Comparison of ENCODE assay signal across 28 cellular contexts in the genomic region with DNA sequence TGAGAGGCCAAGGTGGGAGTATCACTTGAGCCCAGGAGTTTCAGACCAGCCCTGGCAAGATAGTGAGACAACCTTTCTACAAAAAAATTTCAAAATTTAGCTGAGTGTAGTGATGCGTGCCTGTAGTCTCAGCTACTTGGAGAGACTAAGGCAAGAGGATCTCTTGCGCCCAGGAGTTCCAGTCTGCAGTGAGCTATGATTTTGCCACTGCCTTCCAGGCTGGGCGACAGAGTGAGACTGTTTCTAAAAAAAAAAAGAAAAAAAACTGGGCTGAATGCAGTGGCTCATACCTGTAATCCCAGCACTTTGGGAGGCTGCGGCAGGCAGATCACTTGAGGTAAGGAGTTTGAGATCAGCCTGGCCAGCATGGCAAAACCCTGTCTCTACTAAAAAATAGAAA. TPM values are rescaled to one million over a fixed set of nuclear protein-coding genes. Genes with fewer than 3 reads are reported as not detected.
A peak's percentile ranks its signal among the peaks of the same experiment; 100 is the strongest.
DNase-seq lines count a peak whose midpoint lies in the region; ATAC-seq, FAIRE-seq and TF ChIP-seq lines count a peak whose summit lies in the region.
"Had no signal": no experiment of that assay in that cellular context is flagged by ENCODE, and none has a peak within 500 bp of the region (broad histone marks: within the 10 kb centered on the region; RNA-seq: fewer than 3 reads in every experiment).

No MANE protein-coding gene starts in this region.

- H2BK20ac ChIP-seq in H1 (ENCODE audit: low read length): no peak overlapping the region

- H3K14ac ChIP-seq in H1 (ENCODE audit: insufficient read length) (no peak overlapping the region), trophoblast cell (ENCODE audit: low read length) (no peak overlapping the region)

- H3K79me1 ChIP-seq in H1 (ENCODE audit: low read depth, low read length) (no peaks in the 10 kb centered on the region), trophoblast cell (ENCODE audit: low read length) (peaks cover 2% of the 10 kb centered on the region)

- ATAC-seq in GM19397 (IDR thresholded peaks at IDR 0.05; ENCODE audit: unreplicated experiment) (no peak), GM19463 (IDR thresholded peaks at IDR 0.05; ENCODE audit: unreplicated experiment) (no peak)
- ATAC-seq: GM12878 had no signal

- no peak overlapping the region for H3K27ac ChIP-seq in H1 (ENCODE audit: low read depth, low read length)
- no peak overlapping the region for H3K27ac ChIP-seq in trophoblast cell (ENCODE audit: low read depth, low read length)
- H3K27ac ChIP-seq in thyroid gland: peak overlapping the region; percentile 56 to 74 (median 61)
- H3K27ac ChIP-seq: BLaER1 had no signal

- no peak overlapping the region for H3K18ac ChIP-seq in H1 (ENCODE audit: extremely low read depth, low read length)
- H3K18ac ChIP-seq in trophoblast cell (ENCODE audit: low read length): no peak overlapping the region

- H4K91ac ChIP-seq in H1 (replicated peaks; ENCODE audit: insufficient read length, low read length) (no peak overlapping the region), trophoblast cell (ENCODE audit: low read depth, low read length) (no peak overlapping the region)

- H3K36me3 ChIP-seq in H1 (ENCODE audit: control insufficient read depth in 2 of 4, insufficient read depth in 4 of 4, low read length in 3 of 4) (no peaks in the 10 kb centered on the region), trophoblast cell (ENCODE audit: control insufficient read depth in 1 of 2, insufficient read depth in 2 of 2, low read length in 2 of 2) (no peaks in the 10 kb centered on the region), thyroid gland (no peaks in the 10 kb centered on the region)
- H3K36me3 ChIP-seq: BE2C, BLaER1 had no signal

- H2BK5ac ChIP-seq in H1 (ENCODE audit: low read depth, low read length) (no peak overlapping the region; the same call in 1 of the 2 replicates), trophoblast cell (ENCODE audit: low read depth, low read length, poor library complexity) (no peak overlapping the region)

- H3K4me1 Mint-ChIP-seq in chondrocyte (ENCODE audit: low read depth): no peaks in the 10 kb centered on the region
- H3K4me1 Mint-ChIP-seq: CD4-positive, alpha-beta memory T cell; CD4-positive, CD25-positive, alpha-beta regulatory T cell; CD8-positive, alpha-beta memory T cell had no signal

- H2BK120ac ChIP-seq in H1 (replicated peaks; ENCODE audit: low read depth, low read length) (no peak overlapping the region), trophoblast cell (ENCODE audit: insufficient read depth, low read length, poor library complexity) (no peak overlapping the region)

- no peak for TF ChIP-seq RAD21 in H1 (IDR thresholded peaks at IDR 0.05 in 1 of 2, conservative IDR thresholded peaks at IDR 0.05 in 1 of 2; ENCODE audit: low read depth in 2 of 2, low read length in 2 of 2)

- H3K36me3 Mint-ChIP-seq in chondrocyte (ENCODE audit: low read depth): no peaks in the 10 kb centered on the region
- H3K36me3 Mint-ChIP-seq: CD14-positive monocyte; CD4-positive, alpha-beta memory T cell; CD4-positive, CD25-positive, alpha-beta regulatory T cell; CD8-positive, alpha-beta memory T cell had no signal

- H4K8ac ChIP-seq in H1 (ENCODE audit: extremely low read depth, insufficient read depth, low read length) (no peak overlapping the region), trophoblast cell (ENCODE audit: low read depth, low read length) (no peak overlapping the region)

- H3K27ac Mint-ChIP-seq in chondrocyte (ENCODE audit: unreplicated experiment): no peak overlapping the region
- H3K27ac Mint-ChIP-seq: CD14-positive monocyte; CD4-positive, alpha-beta memory T cell; CD4-positive, CD25-positive, alpha-beta regulatory T cell; CD8-positive, alpha-beta memory T cell had no signal

- no peaks in the 10 kb centered on the region for H4K20me1 ChIP-seq in H1 (replicated peaks in 1 of 2; ENCODE audit: control insufficient read depth in 1 of 2, insufficient read depth in 2 of 2, low read length in 2 of 2)
- H4K20me1 ChIP-seq: BLaER1 had no signal

- no peaks in the 10 kb centered on the region for H3K27me3 Mint-ChIP-seq in chondrocyte (ENCODE audit: low read depth)
- H3K27me3 Mint-ChIP-seq: CD4-positive, alpha-beta memory T cell had no signal

- H4K5ac ChIP-seq in H1 (ENCODE audit: insufficient read length, low read depth, low read length): no peak overlapping the region

- H3K9ac ChIP-seq in H1 (replicated peaks in 1 of 4; ENCODE audit: extremely low read depth in 1 of 4, low read depth in 3 of 4, low read length in 3 of 4) (no peak overlapping the region), trophoblast cell (ENCODE audit: low read length) (no peak overlapping the region)
- H3K9ac ChIP-seq: BLaER1 had no signal

- H2AK5ac ChIP-seq in H1 (ENCODE audit: low read depth, low read length) (0 out of 2 replicates have a peak overlapping the region, but pooled peaks have one; percentile 28), trophoblast cell (ENCODE audit: low read length) (no peak overlapping the region)

- H3K4me3 Mint-ChIP-seq in chondrocyte (ENCODE audit: unreplicated experiment): no peak overlapping the region
- H3K4me3 Mint-ChIP-seq: CD14-positive monocyte; CD4-positive, alpha-beta memory T cell; CD4-positive, CD25-positive, alpha-beta regulatory T cell; CD8-positive, alpha-beta memory T cell had no signal

- H2AFZ ChIP-seq in H1 (ENCODE audit: low read length) (no peak overlapping the region), trophoblast cell (ENCODE audit: insufficient read depth, low read length, poor library complexity) (no peak overlapping the region)

- H3K9me3 ChIP-seq in H1 (ENCODE audit: insufficient read depth in 2 of 2, low read depth in 1 of 2, low read length in 1 of 2) (no peaks in the 10 kb centered on the region), trophoblast cell (ENCODE audit: insufficient read depth, low read depth, low read length) (no peaks in the 10 kb centered on the region), thyroid gland (no peaks in the 10 kb centered on the region)
- H3K9me3 ChIP-seq: BE2C had no signal

- TF ChIP-seq POLR2A in H1 (IDR thresholded peaks at IDR 0.05; ENCODE audit: control extremely low read depth in 1 of 2, low read depth in 2 of 2, low read length in 2 of 2) (no peak), thyroid gland (IDR thresholded peaks at IDR 0.05) (no peak)

- H3K79me2 ChIP-seq in H1 (ENCODE audit: control insufficient read depth in 1 of 2, insufficient read depth in 2 of 2, low read length in 2 of 2) (no peaks in the 10 kb centered on the region), trophoblast cell (ENCODE audit: control insufficient read depth, insufficient read depth, low read length, poor library complexity) (peaks cover 2% of the 10 kb centered on the region)

- DNase-seq in chondrocyte (ENCODE audit: low spot score) (peak; percentile 13), H1 (ENCODE audit: low read depth in 1 of 2, low spot score in 2 of 2) (no peak), trophoblast cell (no peak), thyroid gland (peak; percentile 59 to 68), T-helper 2 cell (no peak)
- DNase-seq: 8988T; ACHN; BE2C; C1 segment of cervical spinal cord; CD4-positive, alpha-beta memory T cell; CD4-positive, CD25-positive, alpha-beta regulatory T cell; CD8-positive, alpha-beta memory T cell; COR-L47; DMS 273 treated with DMSO at 0.1 percent for 48 hours; DMS153; DMS53; DMS79; DND-41; EL; GDM1 had no signal

- H3K27me3 ChIP-seq in H1 (replicated peaks in 1 of 4; ENCODE audit: control insufficient read depth in 3 of 4, extremely low read depth in 1 of 4, insufficient read depth in 3 of 4, low read length in 3 of 4) (no peaks in the 10 kb centered on the region), trophoblast cell (ENCODE audit: insufficient read depth, low read length) (no peaks in the 10 kb centered on the region), thyroid gland (no peaks in the 10 kb centered on the region)
- H3K27me3 ChIP-seq: BE2C, BLaER1 had no signal

- intact Hi-C loops in thyroid gland (cut with DNase I): no loop called here

- FAIRE-seq in H1 (lab: Jason Lieb, UNC): no peak
- FAIRE-seq: A204.1, GM12878, GM12892, GM18507 had no signal

- WGBS in H1 (ENCODE audit: extremely low coverage in 1 of 2, insufficient coverage in 1 of 2, insufficient read length in 1 of 2, insufficient replicate concordance in 2 of 2, low coverage in 1 of 2, low lambda C conversion rate in 2 of 2, missing lambda C conversion rate in 1 of 2), 2 experiments: 86% methylated on average over 4 of the region's 4 CpGs; no CpG with 5 or more reads in 1 of the 2 experiments
- no CpG with 5 or more reads among the region's 4 CpGs for WGBS in trophoblast cell (ENCODE audit: extremely low coverage, insufficient coverage, insufficient read length)
- WGBS in thyroid gland, 2 donors: 46 to 54% methylated on average over 4 of the region's 4 CpGs

- no peak overlapping the region for H3K4me3 ChIP-seq in H1 (ENCODE audit: extremely low read depth in 1 of 4, insufficient read depth in 2 of 4, low read depth in 3 of 4, low read length in 4 of 4)
- no peak overlapping the region for H3K4me3 ChIP-seq in trophoblast cell (ENCODE audit: low read depth, low read length)
- no peak overlapping the region for H3K4me3 ChIP-seq in thyroid gland (replicated peaks in 1 of 3)
- H3K4me3 ChIP-seq: BLaER1, GM12878 had no signal

- H3K23me2 ChIP-seq in H1 (ENCODE audit: low read depth, low read length): no peaks in the 10 kb centered on the region

- H3K4me1 ChIP-seq in H1 (replicated peaks in 1 of 4; ENCODE audit: control insufficient read depth in 3 of 4, insufficient read depth in 4 of 4, low read length in 3 of 4) (peaks cover 7 to 15% (median 12%) of the 10 kb centered on the region in 4 experiments; a peak in 6 of 7 replicates), trophoblast cell (ENCODE audit: control insufficient read depth in 1 of 2, insufficient read depth in 2 of 2, low read length in 2 of 2) (peaks cover 0 to 9% of the 10 kb centered on the region in 2 experiments), thyroid gland (peaks cover 25 to 33% of the 10 kb centered on the region in 2 donors)
- H3K4me1 ChIP-seq: BE2C, BLaER1 had no signal

- no peak overlapping the region for H3K4ac ChIP-seq in H1 (replicated peaks; ENCODE audit: insufficient read length, low read depth, low read length)
- H3K4ac ChIP-seq in trophoblast cell (ENCODE audit: low read depth, low read length): no peak overlapping the region

- no peak overlapping the region for H3K4me2 ChIP-seq in H1 (ENCODE audit: insufficient read depth in 1 of 2, low read depth in 2 of 2, low read length in 2 of 2)
- no peak overlapping the region for H3K4me2 ChIP-seq in trophoblast cell (ENCODE audit: low read length)
- H3K4me2 ChIP-seq: BLaER1 had no signal

- H3K56ac ChIP-seq in H1 (replicated peaks; ENCODE audit: insufficient read length, low read depth, low read length): no peak overlapping the region

- H3K9me3 Mint-ChIP-seq in chondrocyte (ENCODE audit: low read depth): no peaks in the 10 kb centered on the region
- H3K9me3 Mint-ChIP-seq: CD14-positive monocyte; CD4-positive, alpha-beta memory T cell; CD8-positive, alpha-beta memory T cell had no signal

- no peak overlapping the region for H4K12ac ChIP-seq in trophoblast cell (ENCODE audit: low read depth, low read length)

- no peak overlapping the region for H3K23ac ChIP-seq in H1 (ENCODE audit: insufficient read length)
- H3K23ac ChIP-seq in trophoblast cell (ENCODE audit: low read length): no peak overlapping the region

- TF ChIP-seq CTCF in chondrocyte (IDR thresholded peaks at IDR 0.05) (no peak), H1 (IDR thresholded peaks at IDR 0.05; ENCODE audit: control extremely low read depth in 1 of 3, insufficient read depth in 1 of 3, low read depth in 1 of 3, low read length in 3 of 3) (no peak), thyroid gland (IDR thresholded peaks at IDR 0.05) (no peak)

- CTCF ChIA-PET in H1 (lab: Charles Lee; ENCODE audit: partially characterized antibody): interaction anchor here (0.6 to 3.2 kb wide), 8 partner anchors 11 to 149 kb away, joined by 3 to 18 read pairs (median 4); no protein-coding TSS in a partner anchor

- no peak for TF ChIP-seq EP300 in H1 (IDR thresholded peaks at IDR 0.05; ENCODE audit: borderline replicate concordance in 1 of 2, low read depth in 2 of 2, low read length in 2 of 2)

- H2BK12ac ChIP-seq in H1 (ENCODE audit: low read depth, low read length) (peak overlapping the region; percentile 91), trophoblast cell (ENCODE audit: low read length) (peak overlapping the region; percentile 9)

- H2BK15ac ChIP-seq in H1 (ENCODE audit: low read length): no peak overlapping the region

- POLR2A ChIA-PET in H1 (lab: Charles Lee; ENCODE audit: partially characterized antibody): interaction anchor here (0.7 to 2.6 kb wide), 3 partner anchors 13 to 61 kb away, joined by 4 to 18 read pairs (median 8); partner anchors contain the start of gene PIK3CB

RNA-seq across cellular contexts. Expression of gene PIK3CB, which starts 14.0 kb away (rescaled TPM):
- total RNA-seq in chondrocyte (19.5 to 25.9 TPM (median 21.2 TPM) in 3 replicates), thyroid gland (10 to 100 TPM; 60.2 to 90.0 (median 78.5) TPM)
- 33.0 and 35.2 TPM in 2 replicates for total RNA-seq in H1 (2021; fragmentation: NEBNext Ultra II Directional; extraction: Animal tissue kit (Norgen Biotek cat#: 25700))
- polyA plus RNA-seq in H1 (2011; rRNA removed): 7.1 and 8.3 TPM in 2 replicates
- polyA plus RNA-seq in H1 (2011; cell fraction: cytosol; rRNA removed): 10.3 TPM
- polyA plus RNA-seq in H1 (2011; cell fraction: nucleus; rRNA removed): 8.3 TPM
- 14.7 to 20.8 TPM (median 18.0 TPM) in 4 replicates for polyA plus RNA-seq in H1 (2012, experiment 1 of 2)
- 1.3 TPM for polyA plus RNA-seq in H1 (2012, experiment 2 of 2)
- 14.9 TPM for polyA plus RNA-seq in H1 (2013, experiment 1 of 2)
- 14.4 TPM for polyA plus RNA-seq in H1 (2013, experiment 2 of 2)
- polyA minus RNA-seq in H1 (2011; rRNA and poly(A)+ RNA removed): 23.7 and 24.6 TPM in 2 replicates
- 17.0 TPM for polyA minus RNA-seq in H1 (2011; cell fraction: cytosol; rRNA and poly(A)+ RNA removed)
- 39.3 TPM for polyA minus RNA-seq in H1 (2011; cell fraction: nucleus; rRNA and poly(A)+ RNA removed)
- 27.8 and 28.9 TPM in 2 replicates for polyA plus RNA-seq in trophoblast cell (2013)

Comparison
In these comparisons a context has a peak if more than half of its experiments do, and no peak if none do; other contexts are left out.
1. DNase-seq: peak in chondrocyte (single experiment) and thyroid gland (2 of 2); none in H1 (0 of 2), trophoblast cell (0 of 2) and T-helper 2 cell (0 of 5).
2. H3K27ac ChIP-seq: peak in thyroid gland (3 of 3); none in H1 (single experiment) and trophoblast cell (single experiment).